In genomic region chr21:17523007-17523451, GRCh38 we compare ENCODE assay signal across 1 cellular context.
TF ChIP-seq lines count a peak whose summit lies in the region.

No MANE protein-coding gene starts in this region.

TF ChIP-seq in HepG2, 621 proteins besides CTCF, POLR2A, EP300 and RAD21 (continued from another document and continues in another):
- no peak for TF ChIP-seq ZNF101 (CRISPR knock-in tag; IDR thresholded peaks at IDR 0.05; ENCODE audit: borderline replicate concordance, low read depth)
- TF ChIP-seq TFDP2 (CRISPR knock-in tag; IDR thresholded peaks at IDR 0.05): peak; percentile 46; the same call in 1 of the 2 replicates
- no peak for TF ChIP-seq ZNF563 (CRISPR knock-in tag; IDR thresholded peaks at IDR 0.05)
- no peak for TF ChIP-seq ZNF407 (CRISPR knock-in tag; IDR thresholded peaks at IDR 0.05; ENCODE audit: not compliant biosample characterization)
- TF ChIP-seq HNRNPK (IDR thresholded peaks at IDR 0.05; ENCODE audit: low read depth, low read length, poor library complexity, severe bottlenecking): no peak
- no peak; the same call in 1 of the 2 replicates for TF ChIP-seq AHR (CRISPR knock-in tag; IDR thresholded peaks at IDR 0.05)
- no peak; the same call in 1 of the 2 replicates for TF ChIP-seq ZNF350 (CRISPR knock-in tag; IDR thresholded peaks at IDR 0.05; ENCODE audit: borderline replicate concordance, low read depth)
- TF ChIP-seq ELF4 (CRISPR knock-in tag; IDR thresholded peaks at IDR 0.05; ENCODE audit: borderline replicate concordance): no peak
- peak; percentile 91 for TF ChIP-seq PITX1 (CRISPR knock-in tag; IDR thresholded peaks at IDR 0.05)
- TF ChIP-seq ZNF567 (CRISPR knock-in tag; IDR thresholded peaks at IDR 0.05; ENCODE audit: borderline replicate concordance): no peak
- TF ChIP-seq EEA1 (CRISPR knock-in tag; IDR thresholded peaks at IDR 0.05; ENCODE audit: borderline replicate concordance): no peak
- TF ChIP-seq NR2F2 (IDR thresholded peaks at IDR 0.05; ENCODE audit: borderline replicate concordance, low read depth): peak; percentile 94
- no peak for TF ChIP-seq ZNF569 (CRISPR knock-in tag; IDR thresholded peaks at IDR 0.05; ENCODE audit: borderline replicate concordance)
- no peak for TF ChIP-seq LBX2 (CRISPR knock-in tag; IDR thresholded peaks at IDR 0.05; ENCODE audit: borderline replicate concordance)
- no peak for TF ChIP-seq WIZ (CRISPR knock-in tag; IDR thresholded peaks at IDR 0.05)
- TF ChIP-seq AGO2 (optimal IDR thresholded peaks at IDR 0.05; ENCODE audit: low read depth, low read length): no peak
- TF ChIP-seq ZNF468 (CRISPR knock-in tag; IDR thresholded peaks at IDR 0.05): no peak
- TF ChIP-seq ZNF724P (CRISPR knock-in tag; IDR thresholded peaks at IDR 0.05; ENCODE audit: borderline replicate concordance): no peak
- no peak for TF ChIP-seq ZNF18 (CRISPR knock-in tag; IDR thresholded peaks at IDR 0.05; ENCODE audit: insufficient replicate concordance)
- TF ChIP-seq ZNF558 (CRISPR knock-in tag; IDR thresholded peaks at IDR 0.05; ENCODE audit: borderline replicate concordance): no peak
- TF ChIP-seq JUND (CRISPR knock-in tag; IDR thresholded peaks at IDR 0.05): peak; percentile 89
- TF ChIP-seq ZNF710 (CRISPR knock-in tag; IDR thresholded peaks at IDR 0.05; ENCODE audit: borderline replicate concordance): peak; percentile 91; the same call in 1 of the 2 replicates
- TF ChIP-seq ZNF589 (CRISPR knock-in tag; conservative IDR thresholded peaks at IDR 0.05): peak; percentile 93
- TF ChIP-seq MTA1 (CRISPR knock-in tag; IDR thresholded peaks at IDR 0.05; ENCODE audit: borderline replicate concordance): peak; percentile 54; the same call in 1 of the 2 replicates
- TF ChIP-seq TEAD2 (CRISPR knock-in tag; IDR thresholded peaks at IDR 0.05): no peak
- TF ChIP-seq ZNF33B (CRISPR knock-in tag; IDR thresholded peaks at IDR 0.05): no peak
- peak; percentile 69; the same call in 1 of the 2 replicates for TF ChIP-seq ZNF335 (CRISPR knock-in tag; IDR thresholded peaks at IDR 0.05)
- peak; percentile 75; the same call in 1 of the 2 replicates for TF ChIP-seq ZNF556 (CRISPR knock-in tag; IDR thresholded peaks at IDR 0.05; ENCODE audit: borderline replicate concordance)
- TF ChIP-seq ZNF615 (CRISPR knock-in tag; IDR thresholded peaks at IDR 0.05; ENCODE audit: borderline replicate concordance): peak; percentile 84; the same call in 1 of the 2 replicates
- peak; percentile 99 for TF ChIP-seq SOX5 (CRISPR knock-in tag; IDR thresholded peaks at IDR 0.05; ENCODE audit: borderline replicate concordance)
- peak; percentile 95; the same call in 1 of the 2 replicates for TF ChIP-seq NCOR1 (IDR thresholded peaks at IDR 0.05; ENCODE audit: borderline replicate concordance, low read length)
- peak; percentile 40 to 78; a peak in 3 of 4 replicates for TF ChIP-seq HMGXB4 (CRISPR knock-in tag; IDR thresholded peaks at IDR 0.05; ENCODE audit: borderline replicate concordance in 1 of 2, low read depth in 1 of 2)
- TF ChIP-seq HNF1B (CRISPR knock-in tag; IDR thresholded peaks at IDR 0.05): peak; percentile 97
- peak; percentile 77 for TF ChIP-seq ZNF574 (CRISPR knock-in tag; IDR thresholded peaks at IDR 0.05)
- no peak for TF ChIP-seq ZNF777 (CRISPR knock-in tag; IDR thresholded peaks at IDR 0.05)
- peak; percentile 99 for TF ChIP-seq TEAD3 (CRISPR knock-in tag; optimal IDR thresholded peaks at IDR 0.05; ENCODE audit: borderline replicate concordance)
- TF ChIP-seq GABPB1 (CRISPR knock-in tag; IDR thresholded peaks at IDR 0.05): peak; percentile 65; the same call in 1 of the 2 replicates
- TF ChIP-seq SOX13 (IDR thresholded peaks at IDR 0.05): peak; percentile 96
- peak in 1 of 2 experiments; percentile 100; a peak in 2 of 4 replicates for TF ChIP-seq SOX13 (CRISPR knock-in tag; conservative IDR thresholded peaks at IDR 0.05 in 1 of 2, IDR thresholded peaks at IDR 0.05 in 1 of 2)
- TF ChIP-seq MXD4 (CRISPR knock-in tag; IDR thresholded peaks at IDR 0.05): peak; percentile 86
- no peak for TF ChIP-seq CREB3 (CRISPR knock-in tag; IDR thresholded peaks at IDR 0.05)
